ENCODE assay signal across 8 cellular contexts in genomic region chr1:16644179-16645043, GRCh38. TPM values are rescaled to one million over a fixed set of nuclear protein-coding genes. Genes with fewer than 3 reads are reported as not detected.
DNase-seq lines count a peak whose midpoint lies in the region; ATAC-seq and TF ChIP-seq lines count a peak whose summit lies in the region.

No MANE protein-coding gene starts in this region.

- intact Hi-C loops in MCF 10A (cut with micrococcal nuclease) = no loop called here

- H3K9me3 ChIP-seq in iPS-18c (ENCODE audit: control insufficient read depth, insufficient read depth, low read length) (no peaks in the 10 kb centered on the region), skeletal muscle satellite cell (replicated peaks; ENCODE audit: low read length) (no peaks in the 10 kb centered on the region)

- H3K27ac Mint-ChIP-seq in MCF 10A (ENCODE audit: low read depth, unreplicated experiment) = no peak overlapping the region

- H3K4me3 ChIP-seq in ACC112 (ENCODE audit: low read depth, low read length) (peak overlapping the region; percentile 82), iPS-18c (ENCODE audit: insufficient read depth, low read depth, low read length) (peak overlapping the region; percentile 100), skeletal muscle satellite cell (ENCODE audit: low read length) (peak overlapping the region; percentile 87)

- H3K36me3 Mint-ChIP-seq in MCF 10A (ENCODE audit: insufficient read depth, unreplicated experiment) = no peaks in the 10 kb centered on the region

- peak overlapping the region; percentile 90 for H2AFZ ChIP-seq in ACC112 (ENCODE audit: low read length, unreplicated experiment)

- no peak overlapping the region for H3K4me3 Mint-ChIP-seq in MCF 10A (ENCODE audit: unreplicated experiment)

- no peak overlapping the region for H3K27ac ChIP-seq in ACC112 (ENCODE audit: low read depth, low read length)

- peaks cover 21% of the 10 kb centered on the region for H3K79me2 ChIP-seq in ACC112 (ENCODE audit: control insufficient read depth, insufficient read depth, low read length, unreplicated experiment)

- POLR2A ChIA-PET in MCF 10A (lab: Yijun Ruan, JAX) = interaction anchor here (0.5 to 1.7 kb wide), 10 partner anchors 12 to 636 kb away, joined by 3 to 17 read pairs (median 4); partner anchors contain the start of gene NBPF1

- BruUV-seq in MCF 10A (replicated peaks; lab: Mats Ljungman, UMichigan) = TSS peak; percentile 53

- no peaks in the 10 kb centered on the region for H3K9me3 Mint-ChIP-seq in MCF 10A (ENCODE audit: unreplicated experiment)

- H3K4me1 ChIP-seq in ACC112 (ENCODE audit: control insufficient read depth, insufficient read depth, low read length, unreplicated experiment) (peaks cover 15% of the 10 kb centered on the region), skeletal muscle satellite cell (ENCODE audit: control insufficient read depth, insufficient read depth, low read length) (peaks cover 19% of the 10 kb centered on the region)

- CTCF ChIA-PET in MCF 10A (lab: Yijun Ruan, JAX) = interaction anchor here (0.6 to 1.3 kb wide), 4 partner anchors 19 to 65 kb away, joined by 3 to 5 read pairs (median 4); no protein-coding TSS in a partner anchor

- H3K4me1 Mint-ChIP-seq in MCF 10A (ENCODE audit: insufficient read depth, unreplicated experiment) = no peaks in the 10 kb centered on the region

- DNase-seq in NCI-H2107 treated with DMSO at 0.1 percent for 48 hours (lab: John Stamatoyannopoulos, UW; ENCODE audit: unreplicated experiment) (peak; percentile 97), UCSD-AML1 (lab: John Stamatoyannopoulos, UW; ENCODE audit: unreplicated experiment) (peak; percentile 99), MCF 10A (ENCODE audit: unreplicated experiment) (peak; percentile 97)

- peak; percentile 61 for TF ChIP-seq CTCF in MCF 10A (IDR thresholded peaks at IDR 0.05; ENCODE audit: unreplicated experiment)

- H3K4me2 ChIP-seq in skeletal muscle satellite cell (ENCODE audit: low read length) = peak overlapping the region; percentile 94

- no peaks in the 10 kb centered on the region for H3K27me3 Mint-ChIP-seq in MCF 10A (ENCODE audit: insufficient read depth, unreplicated experiment)

- H3K27me3 ChIP-seq in ACC112 (ENCODE audit: insufficient read depth, low read length) = no peaks in the 10 kb centered on the region; the same call in 1 of the 2 replicates
- H3K27me3 ChIP-seq in skeletal muscle satellite cell (ENCODE audit: control insufficient read depth, insufficient read depth, low read length) = peaks cover 7% of the 10 kb centered on the region

- H3K36me3 ChIP-seq in ACC112 (ENCODE audit: insufficient read depth, low read length) (no peaks in the 10 kb centered on the region), skeletal muscle satellite cell (ENCODE audit: insufficient read depth, low read length) (no peaks in the 10 kb centered on the region)

- ATAC-seq in GM18867 (IDR thresholded peaks at IDR 0.05; ENCODE audit: unreplicated experiment) (peak; percentile 76), HG03095 (IDR thresholded peaks at IDR 0.05; ENCODE audit: unreplicated experiment) (peak; percentile 66)

- peak overlapping the region; percentile 93 for H3K9ac ChIP-seq in skeletal muscle satellite cell (ENCODE audit: low read depth, low read length)

RNA-seq across cellular contexts. Expression of gene RNU1-3, which starts 22.3 kb away (rescaled TPM):
- 1,539 and 1,606 TPM in 2 replicates for total RNA-seq in MCF 10A (2022)
- under 0.01 TPM in 2 replicates for total RNA-seq in skeletal muscle satellite cell (2012; rRNA removed)

RNA-seq across cellular contexts. Expression of gene NBPF1, which starts 31.0 kb away (rescaled TPM):
- 28.9 and 31.5 TPM in 2 replicates for total RNA-seq in MCF 10A (2022)
- 15.7 and 20.3 TPM in 2 replicates for total RNA-seq in skeletal muscle satellite cell (2012; rRNA removed)
